Comparison of ENCODE assay signal across 29 cellular contexts in genomic region chr10:13851906-13852305, GRCh38.
"Had no signal": no experiment of that assay in that cellular context is flagged by ENCODE, and none has a peak within 500 bp of the region (broad histone marks: within the 10 kb centered on the region; RNA-seq: fewer than 3 reads in every experiment).

No MANE protein-coding gene starts in this region.

- H3K27ac ChIP-seq: brain microvascular endothelial cell, SK-N-MC had no signal

- H3K4me3 ChIP-seq: SK-N-MC had no signal

- ATAC-seq: activated naive CD4-positive, alpha-beta T cell treated with anti-CD3 and anti-CD28 coated beads, Interleukin-2, amount 50 U/mL, for 72 hours; activated naive CD8-positive, alpha-beta T cell treated with anti-CD3 and anti-CD28 coated beads, Interleukin-2, amount 50 U/mL, for 24 hours; activated T-cell treated with anti-CD3 and anti-CD28 coated beads, Interleukin-2, amount 50 U/mL, for 4 hours; Panc1; Right ventricle myocardium inferior; T-cell had no signal

- H3K36me3 ChIP-seq: brain microvascular endothelial cell had no signal

- H3K27me3 ChIP-seq: brain microvascular endothelial cell had no signal

- DNase-seq: activated B cell treated with CpG ODN at 0.5 μM for 24 hours; activated CD4-positive, alpha-beta memory T cell treated with anti-CD3 and anti-CD28 coated beads for 36 hours; activated CD4-positive, alpha-beta T cell treated with anti-CD3 and anti-CD28 coated beads for 1 hour; activated CD4-positive, alpha-beta T cell treated with anti-CD3 and anti-CD28 coated beads, Interleukin-2, amount 10 ng/mL, durations not matched to agents 24 days and 14 days; activated CD8-positive, alpha-beta memory T cell treated with anti-CD3 and anti-CD28 coated beads for 24 hours; activated effector memory CD4-positive, alpha-beta T cell treated with anti-CD3 and anti-CD28 coated beads, Interleukin-2, amount 50 U/mL, for 16 hours; activated naive CD4-positive, alpha-beta T cell treated with Interleukin-2 at 50 U/mL for 16 hours; activated naive CD8-positive, alpha-beta T cell treated with anti-CD3 and anti-CD28 coated beads, Interleukin-2, amount 50 U/mL, for 24 hours; activated T-cell treated with anti-CD3 and anti-CD28 coated beads, Interleukin-2, amount 50 U/mL, for 4 hours; amygdala; brain microvascular endothelial cell; KG1; NCI-H1092; NCI-H1417; NCI-H1694; NCI-H2029; NCI-H2107; NCI-H2171 treated with DMSO at 0.1 percent for 48 hours; NCI-H226; NCI-H526 treated with DMSO at 0.1 percent for 48 hours; OCI-M1; RPMI8226; T-cell; T-helper 2 cell; T1000 had no signal
